ENCODE assay signal across 1 cellular context in genomic region chr6:159691963-159692287, GRCh38.
TF ChIP-seq lines count a peak whose summit lies in the region.

No MANE protein-coding gene starts in this region.

TF ChIP-seq in H1, 55 proteins besides CTCF, POLR2A, EP300 and RAD21 (continued from another document):
- TF ChIP-seq CHD7 (IDR thresholded peaks at IDR 0.05; ENCODE audit: insufficient replicate concordance, low read length): no peak
- no peak for TF ChIP-seq MAFK (IDR thresholded peaks at IDR 0.05; ENCODE audit: low read depth, low read length)
- TF ChIP-seq SAP30 (IDR thresholded peaks at IDR 0.05; ENCODE audit: insufficient read depth, insufficient replicate concordance, low read length): no peak
- no peak for TF ChIP-seq HDAC2 (IDR thresholded peaks at IDR 0.05; ENCODE audit: borderline replicate concordance in 1 of 2, low read depth in 2 of 2, low read length in 2 of 2)
- TF ChIP-seq SP1 (IDR thresholded peaks at IDR 0.05; ENCODE audit: low read depth, low read length): no peak
- TF ChIP-seq ASH2L (IDR thresholded peaks at IDR 0.05; ENCODE audit: low read length): no peak
- TF ChIP-seq USF2 (IDR thresholded peaks at IDR 0.05; ENCODE audit: low read length): no peak
- TF ChIP-seq CHD2 (IDR thresholded peaks at IDR 0.05; ENCODE audit: low read length): no peak
- no peak for TF ChIP-seq EGR1 (IDR thresholded peaks at IDR 0.05; ENCODE audit: borderline replicate concordance, low read depth, low read length)
- no peak for TF ChIP-seq FOSL1 (IDR thresholded peaks at IDR 0.05; ENCODE audit: insufficient read depth, low read depth, low read length)
- no peak for TF ChIP-seq E2F6 (IDR thresholded peaks at IDR 0.05)
